Comparison of ENCODE assay signal across 11 cellular contexts in genomic region chr14:62632771-62633170, GRCh38.
"Had no signal": no experiment of that assay in that cellular context is flagged by ENCODE, and none has a peak within 500 bp of the region (broad histone marks: within the 10 kb centered on the region; RNA-seq: fewer than 3 reads in every experiment).

No MANE protein-coding gene starts in this region.

- H3K9ac ChIP-seq: GM23248 had no signal

- H3K4me1 ChIP-seq: HAP-1 had no signal

- H3K27ac ChIP-seq: GM23248 had no signal

- H3K4me3 Mint-ChIP-seq: GM23338, H9, HFFc6 had no signal

- H3K27ac Mint-ChIP-seq: GM23338, H9, HFFc6 had no signal

- DNase-seq: GM23248, GOT3, H7, H9, HCEC 1CT, HFFc6 had no signal

- H3K36me3 ChIP-seq: HAP-1 had no signal

- H3K9me3 ChIP-seq: HAP-1 had no signal

- H3K4me1 Mint-ChIP-seq: GM23338, H9 had no signal

- H3K4me3 ChIP-seq: GM23248, GM23338, HAP-1 had no signal

- H3K4me2 ChIP-seq: GM23338 had no signal

- H2AFZ ChIP-seq: GM23248, GM23338 had no signal

- ATAC-seq: GM23338, HCT116 had no signal

- FAIRE-seq: H1, H54 had no signal
